In the genomic region with DNA sequence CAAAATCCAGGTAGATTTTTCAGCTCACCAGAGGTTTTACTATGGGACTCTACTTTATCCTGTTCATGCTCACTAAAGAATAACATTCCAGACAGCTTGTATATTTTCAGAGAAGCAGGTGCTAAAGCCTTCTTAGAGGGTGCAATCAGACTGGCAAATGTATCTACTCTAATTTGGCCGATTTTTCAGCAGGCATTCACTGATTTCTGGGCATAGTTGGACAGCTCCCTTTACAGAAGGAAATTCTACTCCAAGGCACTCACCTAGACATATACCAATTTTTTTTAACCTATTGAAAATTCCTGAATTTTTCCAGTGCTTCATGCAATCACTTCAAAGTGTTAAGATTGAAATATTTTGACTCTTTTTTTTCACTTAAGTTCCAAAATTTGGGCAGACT, we compare ENCODE assay signal across 10 cellular contexts. TPM values are rescaled to one million over a fixed set of nuclear protein-coding genes. Genes with fewer than 3 reads are reported as not detected.
"Had no signal": no experiment of that assay in that cellular context is flagged by ENCODE, and none has a peak within 500 bp of the region (broad histone marks: within the 10 kb centered on the region; RNA-seq: fewer than 3 reads in every experiment).

No MANE protein-coding gene starts in this region.

- H3K4me3 ChIP-seq: HAP-1, K562 had no signal

- DNase-seq: GOT3, H7, HFFc6 had no signal

- H3K36me3 ChIP-seq: HAP-1 had no signal

- H3K27ac ChIP-seq: HL-60 had no signal

- H3K36me3 Mint-ChIP-seq: IgD-negative memory B cell had no signal

- H3K27ac Mint-ChIP-seq: HFFc6, IgD-negative memory B cell had no signal

- H3K4me1 ChIP-seq: HAP-1 had no signal

- ATAC-seq: HCT116, HepG2, K562 had no signal

- H3K4me3 Mint-ChIP-seq: HFFc6, IgD-negative memory B cell had no signal

RNA-seq across cellular contexts. Expression of a gene that starts 3.8 kb away (rescaled TPM):
- total RNA-seq: HT1080 had no signal
